Comparison of ENCODE assay signal across 25 cellular contexts in the genomic region with DNA sequence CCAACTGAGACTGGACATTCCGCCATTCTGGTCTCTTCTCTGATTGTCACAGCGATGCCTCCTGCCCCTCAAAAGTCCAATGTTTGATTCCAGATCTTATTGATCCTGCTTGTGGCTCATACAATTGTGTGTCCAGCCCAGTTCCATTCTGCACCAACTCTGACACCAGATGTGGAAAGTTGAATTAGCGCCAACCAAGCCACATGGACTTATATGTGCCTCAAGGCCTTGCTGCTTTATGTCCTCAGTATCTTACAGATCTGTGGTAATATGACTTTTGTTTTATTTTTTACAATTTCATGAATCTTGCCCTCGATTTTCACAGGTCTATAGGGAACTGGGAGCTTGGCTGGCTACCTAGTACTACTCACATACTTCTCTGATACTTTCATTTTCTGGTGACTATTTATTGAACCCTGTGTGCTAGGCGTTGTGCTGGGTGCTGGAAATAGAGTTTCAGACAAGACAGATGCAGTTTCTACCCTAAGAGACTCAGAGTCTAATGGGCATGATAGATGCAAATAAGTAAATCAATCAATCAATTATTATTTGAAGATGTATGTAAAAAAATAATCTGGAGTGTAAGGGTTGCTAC.
"Had no signal": no experiment of that assay in that cellular context is flagged by ENCODE, and none has a peak within 500 bp of the region (broad histone marks: within the 10 kb centered on the region; RNA-seq: fewer than 3 reads in every experiment).

No MANE protein-coding gene starts in this region.

- H3K9me3 Mint-ChIP-seq: activated CD4-positive, alpha-beta memory T cell treated with anti-CD3 and anti-CD28 coated beads for 36 hours; activated naive CD4-positive, alpha-beta T cell treated with anti-CD3 and anti-CD28 coated beads for 36 hours; activated naive CD8-positive, alpha-beta T cell treated with anti-CD3 and anti-CD28 coated beads, Interleukin-2, amount 10 ng/mL, durations not matched to agents 7 days and 5 days; effector memory CD8-positive, alpha-beta T cell had no signal

- DNase-seq: activated B cell treated with CpG ODN at 0.5 μM for 24 hours; activated CD4-positive, alpha-beta memory T cell treated with anti-CD3 and anti-CD28 coated beads for 36 hours; activated CD4-positive, alpha-beta T cell treated with anti-CD3 and anti-CD28 coated beads for 48 hours; activated effector memory CD4-positive, alpha-beta T cell treated with Interleukin-2 at 50 U/mL for 16 hours; activated naive CD4-positive, alpha-beta T cell treated with anti-CD3 and anti-CD28 coated beads for 36 hours; activated naive CD8-positive, alpha-beta T cell treated with anti-CD3 and anti-CD28 coated beads, Interleukin-2, amount 10 ng/mL, durations not matched to agents 7 days and 5 days; activated T-cell treated with anti-CD3 and anti-CD28 coated beads, Interleukin-2, amount 50 U/mL, for 72 hours; amniotic stem cell; effector memory CD8-positive, alpha-beta T cell; head of caudate nucleus; hypothalamus; left ventricle myocardium inferior; naive thymus-derived CD8-positive, alpha-beta T cell; ovary; spleen; stimulated activated CD4-positive, alpha-beta T cell treated with anti-CD3 and anti-CD28 coated beads, Interleukin-4, amount 100 ng/mL, for 1 hour; stimulated activated naive CD4-positive, alpha-beta T cell; T1000; upper lobe of left lung had no signal

- H3K4me1 Mint-ChIP-seq: activated B cell treated with CpG ODN at 0.5 μM for 24 hours; activated naive CD8-positive, alpha-beta T cell treated with anti-CD3 and anti-CD28 coated beads, Interleukin-2, amount 10 ng/mL, durations not matched to agents 7 days and 5 days; central memory CD8-positive, alpha-beta T cell; naive thymus-derived CD8-positive, alpha-beta T cell had no signal

- H3K27me3 ChIP-seq: breast epithelium, esophagus muscularis mucosa, gastroesophageal sphincter, ovary, right atrium auricular region, spleen, upper lobe of left lung had no signal

- ATAC-seq: activated T-cell treated with anti-CD3 and anti-CD28 coated beads, Interleukin-2, amount 50 U/mL, for 72 hours; effector memory CD8-positive, alpha-beta T cell; gastroesophageal sphincter; naive thymus-derived CD8-positive, alpha-beta T cell had no signal

- H3K36me3 ChIP-seq: breast epithelium, esophagus muscularis mucosa, gastroesophageal sphincter, left ventricle myocardium inferior, ovary, prostate gland, right atrium auricular region, spleen, upper lobe of left lung had no signal

- H3K4me1 ChIP-seq: breast epithelium, esophagus muscularis mucosa, gastroesophageal sphincter, left ventricle myocardium inferior, prostate gland, right atrium auricular region, spleen, upper lobe of left lung had no signal

- H3K27ac ChIP-seq: breast epithelium, esophagus muscularis mucosa, gastroesophageal sphincter, left ventricle myocardium inferior, ovary, prostate gland, right atrium auricular region, spleen, upper lobe of left lung had no signal

- H3K9me3 ChIP-seq: breast epithelium, esophagus muscularis mucosa, gastroesophageal sphincter, left ventricle myocardium inferior, ovary, prostate gland, right atrium auricular region, spleen, upper lobe of left lung had no signal

- H3K4me3 ChIP-seq: breast epithelium, esophagus muscularis mucosa, gastroesophageal sphincter, left ventricle myocardium inferior, ovary, prostate gland, right atrium auricular region, spleen, upper lobe of left lung had no signal

- H3K27me3 Mint-ChIP-seq: activated B cell treated with CpG ODN at 0.5 μM for 24 hours; activated CD4-positive, alpha-beta memory T cell treated with anti-CD3 and anti-CD28 coated beads for 36 hours; central memory CD8-positive, alpha-beta T cell; effector memory CD8-positive, alpha-beta T cell had no signal

- H3K27ac Mint-ChIP-seq: activated B cell treated with CpG ODN at 0.5 μM for 24 hours; activated CD4-positive, alpha-beta memory T cell treated with anti-CD3 and anti-CD28 coated beads for 36 hours; activated naive CD4-positive, alpha-beta T cell treated with anti-CD3 and anti-CD28 coated beads for 36 hours; activated naive CD8-positive, alpha-beta T cell treated with anti-CD3 and anti-CD28 coated beads, Interleukin-2, amount 10 ng/mL, durations not matched to agents 7 days and 5 days; activated T-cell treated with anti-CD3 and anti-CD28 coated beads, Interleukin-2, amount 50 U/mL, for 72 hours; effector memory CD8-positive, alpha-beta T cell; naive thymus-derived CD8-positive, alpha-beta T cell had no signal

- H3K4me3 Mint-ChIP-seq: activated B cell treated with CpG ODN at 0.5 μM for 24 hours; activated CD4-positive, alpha-beta memory T cell treated with anti-CD3 and anti-CD28 coated beads for 36 hours; activated naive CD4-positive, alpha-beta T cell treated with anti-CD3 and anti-CD28 coated beads for 36 hours; activated naive CD8-positive, alpha-beta T cell treated with anti-CD3 and anti-CD28 coated beads, Interleukin-2, amount 10 ng/mL, durations not matched to agents 7 days and 5 days; activated T-cell treated with anti-CD3 and anti-CD28 coated beads, Interleukin-2, amount 50 U/mL, for 72 hours; central memory CD8-positive, alpha-beta T cell; effector memory CD8-positive, alpha-beta T cell; naive thymus-derived CD8-positive, alpha-beta T cell had no signal

- H3K36me3 Mint-ChIP-seq: activated CD4-positive, alpha-beta memory T cell treated with anti-CD3 and anti-CD28 coated beads for 36 hours; activated naive CD8-positive, alpha-beta T cell treated with anti-CD3 and anti-CD28 coated beads, Interleukin-2, amount 10 ng/mL, durations not matched to agents 7 days and 5 days; naive thymus-derived CD8-positive, alpha-beta T cell had no signal
